ENCODE assay signal across 18 cellular contexts in genomic region chr11:17876827-17877226, GRCh38.
A peak's percentile ranks its signal among the peaks of the same experiment; 100 is the strongest.
DNase-seq lines count a peak whose midpoint lies in the region; ATAC-seq, FAIRE-seq and TF ChIP-seq lines count a peak whose summit lies in the region.
"Had no signal": no experiment of that assay in that cellular context is flagged by ENCODE, and none has a peak within 500 bp of the region (broad histone marks: within the 10 kb centered on the region; RNA-seq: fewer than 3 reads in every experiment).

No MANE protein-coding gene starts in this region.

- intact Hi-C loops in left lung (cut with DNase I) = no loop called here

- no peak overlapping the region for H2AK5ac ChIP-seq in H1 (ENCODE audit: low read depth, low read length)

- H2BK120ac ChIP-seq in H1 (replicated peaks; ENCODE audit: low read depth, low read length) = no peak overlapping the region

- H2BK12ac ChIP-seq in H1 (ENCODE audit: low read depth, low read length) = no peak overlapping the region

- no peak for TF ChIP-seq RAD21 in H1 (IDR thresholded peaks at IDR 0.05 in 1 of 2, conservative IDR thresholded peaks at IDR 0.05 in 1 of 2; ENCODE audit: low read depth in 2 of 2, low read length in 2 of 2)

- H3K79me1 ChIP-seq in H1 (ENCODE audit: low read depth, low read length) = 0 out of 2 replicates have a peak, but pooled peaks cover 3% of the 10 kb centered on the region

- no peak overlapping the region for H3K9ac ChIP-seq in H1 (replicated peaks in 1 of 4; ENCODE audit: extremely low read depth in 1 of 4, low read depth in 3 of 4, low read length in 3 of 4)
- H3K9ac ChIP-seq: BLaER1 treated with 17β-estradiol and CSF1 and Interleukin-3, amounts not matched to agents 10 nM and 100 nM had no signal

- no peaks in the 10 kb centered on the region for H3K9me3 Mint-ChIP-seq in WTC11
- H3K9me3 Mint-ChIP-seq: CD8-positive, alpha-beta T cell had no signal

- H3K27ac Mint-ChIP-seq in WTC11 = peak overlapping the region; percentile 22
- H3K27ac Mint-ChIP-seq: B cell; CD8-positive, alpha-beta T cell had no signal

- H3K27ac ChIP-seq in H1 (ENCODE audit: low read depth, low read length) = no peak overlapping the region
- H3K27ac ChIP-seq in foreskin keratinocyte = no peak overlapping the region
- no peak overlapping the region for H3K27ac ChIP-seq in left lung
- H3K27ac ChIP-seq: BLaER1 treated with 17β-estradiol and CSF1 and Interleukin-3, amounts not matched to agents 10 nM and 100 nM had no signal

- no peak overlapping the region for H3K23ac ChIP-seq in H1 (ENCODE audit: insufficient read length)

- H3K36me3 ChIP-seq in H1 (ENCODE audit: control insufficient read depth in 2 of 4, insufficient read depth in 4 of 4, low read length in 3 of 4) (no peaks in the 10 kb centered on the region), left lung (peaks cover 0 to 12% of the 10 kb centered on the region in 2 donors)

- H3K27me3 Mint-ChIP-seq in WTC11 (ENCODE audit: low read depth) = no peaks in the 10 kb centered on the region
- H3K27me3 Mint-ChIP-seq: B cell had no signal

- no peak for TF ChIP-seq CTCF in WTC11 (IDR thresholded peaks at IDR 0.05)
- no peak for TF ChIP-seq CTCF in H1 (IDR thresholded peaks at IDR 0.05; ENCODE audit: control extremely low read depth in 1 of 3, insufficient read depth in 1 of 3, low read depth in 1 of 3, low read length in 3 of 3)
- no peak for TF ChIP-seq CTCF in foreskin keratinocyte (conservative IDR thresholded peaks at IDR 0.05)
- no peak for TF ChIP-seq CTCF in left lung (IDR thresholded peaks at IDR 0.05)

- H2BK15ac ChIP-seq in H1 (ENCODE audit: low read length) = no peak overlapping the region

- no peaks in the 10 kb centered on the region for H3K79me2 ChIP-seq in H1 (ENCODE audit: control insufficient read depth in 1 of 2, insufficient read depth in 2 of 2, low read length in 2 of 2)

- 0 out of 2 replicates have a peak, but pooled peaks cover 2% of the 10 kb centered on the region for H3K36me3 Mint-ChIP-seq in WTC11

- no peak overlapping the region for H4K5ac ChIP-seq in H1 (ENCODE audit: insufficient read length, low read depth, low read length)

- TF ChIP-seq POLR2A in H1 (IDR thresholded peaks at IDR 0.05; ENCODE audit: control extremely low read depth in 1 of 2, low read depth in 2 of 2, low read length in 2 of 2) = no peak

- peaks cover 0 to 1% of the 10 kb centered on the region in 2 experiments for H4K20me1 ChIP-seq in H1 (replicated peaks in 1 of 2; ENCODE audit: control insufficient read depth in 1 of 2, insufficient read depth in 2 of 2, low read length in 2 of 2)
- H4K20me1 ChIP-seq: BLaER1 treated with 17β-estradiol and CSF1 and Interleukin-3, amounts not matched to agents 10 nM and 100 nM had no signal

- FAIRE-seq in H1 (lab: Jason Lieb, UNC) = peak; percentile 42
- FAIRE-seq: GM12878, H54, HTR-8/SVneo had no signal

- H3K27me3 ChIP-seq in H1 (replicated peaks in 1 of 4; ENCODE audit: control insufficient read depth in 3 of 4, extremely low read depth in 1 of 4, insufficient read depth in 3 of 4, low read length in 3 of 4) (no peaks in the 10 kb centered on the region), foreskin keratinocyte (no peaks in the 10 kb centered on the region), left lung (no peaks in the 10 kb centered on the region)
- H3K27me3 ChIP-seq: BLaER1 treated with 17β-estradiol and CSF1 and Interleukin-3, amounts not matched to agents 10 nM and 100 nM had no signal

- H3K4me1 ChIP-seq in H1 (replicated peaks in 1 of 4; ENCODE audit: control insufficient read depth in 3 of 4, insufficient read depth in 4 of 4, low read length in 3 of 4) (peaks cover 0 to 3% (median 3%) of the 10 kb centered on the region in 4 experiments; a peak in 1 of 7 replicates), foreskin keratinocyte (no peaks in the 10 kb centered on the region), left lung (no peaks in the 10 kb centered on the region)

- H3K23me2 ChIP-seq in H1 (ENCODE audit: low read depth, low read length) = no peaks in the 10 kb centered on the region

- no peak overlapping the region for H3K4ac ChIP-seq in H1 (replicated peaks; ENCODE audit: insufficient read length, low read depth, low read length)

- no peak overlapping the region for H3K4me3 Mint-ChIP-seq in WTC11
- H3K4me3 Mint-ChIP-seq: B cell; CD8-positive, alpha-beta T cell had no signal

- POLR2A ChIA-PET in WTC11 (lab: Charles Lee) (no interaction called here), H1 (lab: Charles Lee; ENCODE audit: partially characterized antibody) (no interaction called here)

- no peak overlapping the region for H3K14ac ChIP-seq in H1 (ENCODE audit: insufficient read length)

- H3K4me2 ChIP-seq in H1 (ENCODE audit: insufficient read depth in 1 of 2, low read depth in 2 of 2, low read length in 2 of 2) = no peak overlapping the region

- H4K8ac ChIP-seq in H1 (ENCODE audit: extremely low read depth, insufficient read depth, low read length) = no peak overlapping the region

- no peak overlapping the region for H2AFZ ChIP-seq in H1 (ENCODE audit: low read length)

- H3K4me1 Mint-ChIP-seq in WTC11 = peaks cover 12% of the 10 kb centered on the region

- TF ChIP-seq EP300 in H1 (IDR thresholded peaks at IDR 0.05; ENCODE audit: borderline replicate concordance in 1 of 2, low read depth in 2 of 2, low read length in 2 of 2) = no peak

- 85% methylated on average over 3 of the region's 3 CpGs; no CpG with 5 or more reads in 1 of the 2 experiments for WGBS in H1 (ENCODE audit: extremely low coverage in 1 of 2, insufficient coverage in 1 of 2, insufficient read length in 1 of 2, insufficient replicate concordance in 2 of 2, low coverage in 1 of 2, low lambda C conversion rate in 2 of 2, missing lambda C conversion rate in 1 of 2), 2 experiments

- no peak overlapping the region for H4K91ac ChIP-seq in H1 (replicated peaks; ENCODE audit: insufficient read length, low read length)

- no peak overlapping the region for H2BK5ac ChIP-seq in H1 (ENCODE audit: low read depth, low read length)

- H3K18ac ChIP-seq in H1 (ENCODE audit: extremely low read depth, low read length) = no peak overlapping the region

- H3K4me3 ChIP-seq in H1 (ENCODE audit: extremely low read depth in 1 of 4, insufficient read depth in 2 of 4, low read depth in 3 of 4, low read length in 4 of 4) = no peak overlapping the region
- H3K4me3 ChIP-seq in left lung = no peak overlapping the region
- H3K4me3 ChIP-seq: BLaER1 treated with 17β-estradiol and CSF1 and Interleukin-3, amounts not matched to agents 10 nM and 100 nM; GM12878 had no signal

- no peak overlapping the region for H3K56ac ChIP-seq in H1 (replicated peaks; ENCODE audit: insufficient read length, low read depth, low read length)

- no peak overlapping the region for H2BK20ac ChIP-seq in H1 (ENCODE audit: low read length)

- ATAC-seq in WTC11 = no peak
- peak; percentile 51 for ATAC-seq in foreskin keratinocyte
- ATAC-seq in left lung = no peak
- ATAC-seq: CD8-positive, alpha-beta T cell; GM12878 had no signal

- H3K9me3 ChIP-seq in H1 (ENCODE audit: insufficient read depth in 2 of 2, low read depth in 1 of 2, low read length in 1 of 2) (no peaks in the 10 kb centered on the region), left lung (no peaks in the 10 kb centered on the region)
- H3K9me3 ChIP-seq: BLaER1 treated with 17β-estradiol and CSF1 and Interleukin-3, amounts not matched to agents 10 nM and 100 nM had no signal

- DNase-seq in ELF-1 (ENCODE audit: low read depth, low spot score) (peak; percentile 27), WTC11 (ENCODE audit: low spot score) (no peak), H1 (ENCODE audit: low read depth in 1 of 2, low spot score in 2 of 2) (no peak), foreskin keratinocyte (peak; percentile 22 to 50), NCI-H748 (lab: John Stamatoyannopoulos, UW; ENCODE audit: unreplicated experiment) (no peak), NCI-H2171 treated with DMSO at 0.1 percent for 48 hours (lab: John Stamatoyannopoulos, UW) (no peak), left lung (no peak), GOT3 (lab: John Stamatoyannopoulos, UW) (no peak)
- DNase-seq: Calu3; CD8-positive, alpha-beta T cell; DMS79 treated with DMSO at 0.1 percent for 48 hours; HCEC 1CT; IMR-90 had no signal

- CTCF ChIA-PET in WTC11 (lab: Charles Lee) = interaction anchor here (0.6 to 4.8 kb wide), 7 partner anchors 12 to 146 kb away, joined by 3 to 45 read pairs (median 7); partner anchors contain the start of gene KCNC1
- CTCF ChIA-PET in H1 (lab: Charles Lee; ENCODE audit: partially characterized antibody) = interaction anchor here (0.8 to 13.7 kb wide), 13 partner anchors 8 to 156 kb away, joined by 3 to 184 read pairs (median 4); no protein-coding TSS in a partner anchor

TF ChIP-seq in WTC11, 78 proteins besides CTCF, POLR2A, EP300 and RAD21:
- TF ChIP-seq, protein P1, sequence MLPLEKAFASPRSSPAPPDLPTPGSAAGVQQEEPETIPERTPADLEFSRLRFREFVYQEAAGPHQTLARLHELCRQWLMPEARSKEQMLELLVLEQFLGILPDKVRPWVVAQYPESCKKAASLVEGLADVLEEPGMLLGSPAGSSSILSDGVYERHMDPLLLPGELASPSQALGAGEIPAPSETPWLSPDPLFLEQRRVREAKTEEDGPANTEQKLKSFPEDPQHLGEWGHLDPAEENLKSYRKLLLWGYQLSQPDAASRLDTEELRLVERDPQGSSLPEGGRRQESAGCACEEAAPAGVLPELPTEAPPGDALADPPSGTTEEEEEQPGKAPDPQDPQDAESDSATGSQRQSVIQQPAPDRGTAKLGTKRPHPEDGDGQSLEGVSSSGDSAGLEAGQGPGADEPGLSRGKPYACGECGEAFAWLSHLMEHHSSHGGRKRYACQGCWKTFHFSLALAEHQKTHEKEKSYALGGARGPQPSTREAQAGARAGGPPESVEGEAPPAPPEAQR (CRISPR knock-in tag; IDR thresholded peaks at IDR 0.05) = no peak
- TF ChIP-seq GTF2I (CRISPR knock-in tag; conservative IDR thresholded peaks at IDR 0.05) (no peak), TCF7 (CRISPR knock-in tag; IDR thresholded peaks at IDR 0.05; ENCODE audit: low read depth) (no peak)

TF ChIP-seq in H1, 55 proteins besides CTCF, POLR2A, EP300 and RAD21:
- TF ChIP-seq YY1 (IDR thresholded peaks at IDR 0.05; ENCODE audit: low read depth, low read length) = no peak
- TF ChIP-seq POU5F1 (IDR thresholded peaks at IDR 0.05; ENCODE audit: low read depth, low read length) = no peak

Comparison
In these comparisons a context has a peak if more than half of its experiments do, and no peak if none do; other contexts are left out.
1. DNase-seq: peak in ELF-1 (single experiment) and foreskin keratinocyte (2 of 2); none in WTC11 (single experiment), H1 (0 of 2), NCI-H748 (single experiment), NCI-H2171 treated with DMSO at 0.1 percent for 48 hours (single experiment), left lung (0 of 2) and GOT3 (single experiment).